1 cellular context compared by ENCODE assay signal in the genomic region with DNA sequence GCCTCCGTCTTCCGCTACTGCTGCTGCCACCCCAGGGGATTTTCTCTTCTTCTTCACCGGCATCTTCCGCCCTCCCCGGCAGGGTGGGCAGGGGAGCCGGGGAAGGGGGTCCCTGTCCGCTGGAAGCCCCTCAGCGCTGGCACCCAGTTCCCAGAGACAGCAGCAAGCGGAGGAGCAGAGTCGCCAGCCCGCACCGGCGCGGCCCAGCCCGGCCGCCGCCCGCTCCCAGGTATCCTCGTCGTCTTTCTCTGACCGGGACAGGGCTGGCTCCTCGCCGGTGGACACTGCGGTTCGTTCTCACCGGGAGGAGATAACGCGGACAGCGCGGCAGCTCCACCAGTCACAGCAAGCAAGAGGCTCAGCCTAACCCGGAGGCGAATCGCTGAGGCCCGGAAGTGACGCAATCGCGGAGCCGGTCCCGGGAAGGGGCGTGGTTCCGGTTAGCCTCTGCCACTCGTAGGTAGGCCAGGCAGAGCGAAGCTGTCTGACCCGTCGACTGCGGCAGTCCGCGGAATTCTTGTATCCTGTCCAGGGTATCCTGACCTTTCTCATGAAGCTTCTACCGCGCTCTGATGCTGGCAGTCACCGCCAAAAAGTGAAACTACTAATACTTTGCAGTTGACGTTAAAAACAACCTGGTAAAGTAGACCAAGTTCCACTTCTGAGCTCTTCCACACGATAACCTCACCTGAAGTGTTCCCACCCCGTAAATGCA.
A peak's percentile ranks its signal among the peaks of the same experiment; 100 is the strongest.
TF ChIP-seq lines count a peak whose summit lies in the region.

A gene (minus strand): TSS at position 351 of the 715 bp plus-strand sequence. CDS start 288 bp downstream, at position 63.

TF ChIP-seq in GM12878, 131 proteins besides CTCF, POLR2A, EP300 and RAD21 (continued from another document):
- TF ChIP-seq NR2C2 (IDR thresholded peaks at IDR 0.05; ENCODE audit: borderline replicate concordance, control insufficient read depth, insufficient read length, low read depth) (peak; percentile 53), CBX3 (IDR thresholded peaks at IDR 0.05; ENCODE audit: borderline replicate concordance, low read depth) (no peak), LARP7 (IDR thresholded peaks at IDR 0.05) (no peak), MEF2B (IDR thresholded peaks at IDR 0.05; ENCODE audit: partially characterized antibody, poor library complexity, severe bottlenecking) (peak; percentile 30), YY1 (IDR thresholded peaks at IDR 0.05; ENCODE audit: low read depth, low read length) (peak; percentile 5; the same call in 1 of the 2 replicates), TBL1XR1 (IDR thresholded peaks at IDR 0.05; ENCODE audit: low read depth, low read length) (no peak), NR2C1 (IDR thresholded peaks at IDR 0.05) (peak; percentile 96), ZZZ3 (IDR thresholded peaks at IDR 0.05; ENCODE audit: control insufficient read depth, insufficient read length, low read depth) (no peak), MTA2 (IDR thresholded peaks at IDR 0.05; ENCODE audit: low read depth) (peak; percentile 54; the same call in 1 of the 2 replicates), IKZF2 (IDR thresholded peaks at IDR 0.05) (no peak), SPI1 (IDR thresholded peaks at IDR 0.05; ENCODE audit: borderline replicate concordance, insufficient read depth, low read depth, low read length) (no peak), STAT1 (conservative IDR thresholded peaks at IDR 0.05) (no peak), CREM (IDR thresholded peaks at IDR 0.05; ENCODE audit: low read depth) (peak; percentile 97), GABPA (IDR thresholded peaks at IDR 0.05; ENCODE audit: low read depth) (peak; percentile 97), NFXL1 (IDR thresholded peaks at IDR 0.05; ENCODE audit: borderline replicate concordance) (no peak), TCF3 (IDR thresholded peaks at IDR 0.05; ENCODE audit: borderline replicate concordance, insufficient read depth, low read depth, low read length) (no peak), ZSCAN29 (IDR thresholded peaks at IDR 0.05) (no peak), POLR2AphosphoS5 (IDR thresholded peaks at IDR 0.05; ENCODE audit: low read length) (peak; percentile 95), BRCA1 (IDR thresholded peaks at IDR 0.05; ENCODE audit: low read depth, low read length) (no peak), GATAD2B (conservative IDR thresholded peaks at IDR 0.05; ENCODE audit: low read depth) (0 out of 2 replicates have a peak, but pooled peaks have one; percentile 40), ZNF622 (IDR thresholded peaks at IDR 0.05) (no peak)
- TF ChIP-seq, protein P1, sequence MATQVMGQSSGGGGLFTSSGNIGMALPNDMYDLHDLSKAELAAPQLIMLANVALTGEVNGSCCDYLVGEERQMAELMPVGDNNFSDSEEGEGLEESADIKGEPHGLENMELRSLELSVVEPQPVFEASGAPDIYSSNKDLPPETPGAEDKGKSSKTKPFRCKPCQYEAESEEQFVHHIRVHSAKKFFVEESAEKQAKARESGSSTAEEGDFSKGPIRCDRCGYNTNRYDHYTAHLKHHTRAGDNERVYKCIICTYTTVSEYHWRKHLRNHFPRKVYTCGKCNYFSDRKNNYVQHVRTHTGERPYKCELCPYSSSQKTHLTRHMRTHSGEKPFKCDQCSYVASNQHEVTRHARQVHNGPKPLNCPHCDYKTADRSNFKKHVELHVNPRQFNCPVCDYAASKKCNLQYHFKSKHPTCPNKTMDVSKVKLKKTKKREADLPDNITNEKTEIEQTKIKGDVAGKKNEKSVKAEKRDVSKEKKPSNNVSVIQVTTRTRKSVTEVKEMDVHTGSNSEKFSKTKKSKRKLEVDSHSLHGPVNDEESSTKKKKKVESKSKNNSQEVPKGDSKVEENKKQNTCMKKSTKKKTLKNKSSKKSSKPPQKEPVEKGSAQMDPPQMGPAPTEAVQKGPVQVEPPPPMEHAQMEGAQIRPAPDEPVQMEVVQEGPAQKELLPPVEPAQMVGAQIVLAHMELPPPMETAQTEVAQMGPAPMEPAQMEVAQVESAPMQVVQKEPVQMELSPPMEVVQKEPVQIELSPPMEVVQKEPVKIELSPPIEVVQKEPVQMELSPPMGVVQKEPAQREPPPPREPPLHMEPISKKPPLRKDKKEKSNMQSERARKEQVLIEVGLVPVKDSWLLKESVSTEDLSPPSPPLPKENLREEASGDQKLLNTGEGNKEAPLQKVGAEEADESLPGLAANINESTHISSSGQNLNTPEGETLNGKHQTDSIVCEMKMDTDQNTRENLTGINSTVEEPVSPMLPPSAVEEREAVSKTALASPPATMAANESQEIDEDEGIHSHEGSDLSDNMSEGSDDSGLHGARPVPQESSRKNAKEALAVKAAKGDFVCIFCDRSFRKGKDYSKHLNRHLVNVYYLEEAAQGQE (IDR thresholded peaks at IDR 0.05; ENCODE audit: low read depth, low read length): no peak
- TF ChIP-seq, protein P2, sequence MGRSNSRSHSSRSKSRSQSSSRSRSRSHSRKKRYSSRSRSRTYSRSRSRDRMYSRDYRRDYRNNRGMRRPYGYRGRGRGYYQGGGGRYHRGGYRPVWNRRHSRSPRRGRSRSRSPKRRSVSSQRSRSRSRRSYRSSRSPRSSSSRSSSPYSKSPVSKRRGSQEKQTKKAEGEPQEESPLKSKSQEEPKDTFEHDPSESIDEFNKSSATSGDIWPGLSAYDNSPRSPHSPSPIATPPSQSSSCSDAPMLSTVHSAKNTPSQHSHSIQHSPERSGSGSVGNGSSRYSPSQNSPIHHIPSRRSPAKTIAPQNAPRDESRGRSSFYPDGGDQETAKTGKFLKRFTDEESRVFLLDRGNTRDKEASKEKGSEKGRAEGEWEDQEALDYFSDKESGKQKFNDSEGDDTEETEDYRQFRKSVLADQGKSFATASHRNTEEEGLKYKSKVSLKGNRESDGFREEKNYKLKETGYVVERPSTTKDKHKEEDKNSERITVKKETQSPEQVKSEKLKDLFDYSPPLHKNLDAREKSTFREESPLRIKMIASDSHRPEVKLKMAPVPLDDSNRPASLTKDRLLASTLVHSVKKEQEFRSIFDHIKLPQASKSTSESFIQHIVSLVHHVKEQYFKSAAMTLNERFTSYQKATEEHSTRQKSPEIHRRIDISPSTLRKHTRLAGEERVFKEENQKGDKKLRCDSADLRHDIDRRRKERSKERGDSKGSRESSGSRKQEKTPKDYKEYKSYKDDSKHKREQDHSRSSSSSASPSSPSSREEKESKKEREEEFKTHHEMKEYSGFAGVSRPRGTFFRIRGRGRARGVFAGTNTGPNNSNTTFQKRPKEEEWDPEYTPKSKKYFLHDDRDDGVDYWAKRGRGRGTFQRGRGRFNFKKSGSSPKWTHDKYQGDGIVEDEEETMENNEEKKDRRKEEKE (IDR thresholded peaks at IDR 0.05): no peak
- TF ChIP-seq, protein P3, sequence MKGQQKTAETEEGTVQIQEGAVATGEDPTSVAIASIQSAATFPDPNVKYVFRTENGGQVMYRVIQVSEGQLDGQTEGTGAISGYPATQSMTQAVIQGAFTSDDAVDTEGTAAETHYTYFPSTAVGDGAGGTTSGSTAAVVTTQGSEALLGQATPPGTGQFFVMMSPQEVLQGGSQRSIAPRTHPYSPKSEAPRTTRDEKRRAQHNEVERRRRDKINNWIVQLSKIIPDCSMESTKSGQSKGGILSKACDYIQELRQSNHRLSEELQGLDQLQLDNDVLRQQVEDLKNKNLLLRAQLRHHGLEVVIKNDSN (IDR thresholded peaks at IDR 0.05; ENCODE audit: borderline replicate concordance, extremely low read length, insufficient read depth, low read depth, low read length): no peak
- TF ChIP-seq, protein P4, sequence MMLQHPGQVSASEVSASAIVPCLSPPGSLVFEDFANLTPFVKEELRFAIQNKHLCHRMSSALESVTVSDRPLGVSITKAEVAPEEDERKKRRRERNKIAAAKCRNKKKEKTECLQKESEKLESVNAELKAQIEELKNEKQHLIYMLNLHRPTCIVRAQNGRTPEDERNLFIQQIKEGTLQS (IDR thresholded peaks at IDR 0.05; ENCODE audit: borderline replicate concordance, extremely low read depth, low read depth, low read length): no peak
